ENCODE assay signal across 9 cellular contexts in genomic region chr2:179751184-179751809, GRCh38.
A peak's percentile ranks its signal among the peaks of the same experiment; 100 is the strongest.
DNase-seq lines count a peak whose midpoint lies in the region; ATAC-seq, FAIRE-seq and TF ChIP-seq lines count a peak whose summit lies in the region.
"Had no signal": no experiment of that assay in that cellular context is flagged by ENCODE, and none has a peak within 500 bp of the region (broad histone marks: within the 10 kb centered on the region; RNA-seq: fewer than 3 reads in every experiment).

No MANE protein-coding gene starts in this region.

- no peaks in the 10 kb centered on the region for H3K36me3 Mint-ChIP-seq in stimulated activated effector memory CD8-positive, alpha-beta T cell treated with anti-CD3 and anti-CD28 coated beads, Interleukin-12 subunit alpha, Interleukin-12 subunit beta, amount 100 ng/mL, for 72 hours
- H3K36me3 Mint-ChIP-seq: naive thymus-derived CD8-positive, alpha-beta T cell had no signal

- WGBS in spleen, 5 donors: 9 to 21% (median 14%) methylated on average over 4 of the region's 4 CpGs

- no peaks in the 10 kb centered on the region for H3K9me3 ChIP-seq in spleen

- intact Hi-C loops in spleen (cut with DNase I; ENCODE audit: low total_unique reads): no loop called here

- no peak overlapping the region for H3K4me3 Mint-ChIP-seq in stimulated activated effector memory CD8-positive, alpha-beta T cell treated with anti-CD3 and anti-CD28 coated beads, Interleukin-12 subunit alpha, Interleukin-12 subunit beta, amount 100 ng/mL, for 72 hours
- H3K4me3 Mint-ChIP-seq: naive thymus-derived CD8-positive, alpha-beta T cell had no signal

- TF ChIP-seq CTCF in fibroblast of pulmonary artery (IDR thresholded peaks at IDR 0.05; ENCODE audit: low read length, missing control alignments): peak; percentile 54
- TF ChIP-seq CTCF in spleen (IDR thresholded peaks at IDR 0.05 in 8 of 11, conservative IDR thresholded peaks at IDR 0.05 in 3 of 11): peak in 8 of 11 experiments; percentile 23 to 57 (median 44)

- H3K4me1 ChIP-seq in spleen: no peaks in the 10 kb centered on the region

- peak; percentile 30 for DNase-seq in HuH-7 (ENCODE audit: low spot score)
- DNase-seq in RCC 7860 (ENCODE audit: low spot score): peak; percentile 32
- peak; percentile 60 for DNase-seq in fibroblast of pulmonary artery (ENCODE audit: low read depth)
- no peak for DNase-seq in spleen
- DNase-seq in stimulated activated effector memory CD8-positive, alpha-beta T cell treated with anti-CD3 and anti-CD28 coated beads, Interleukin-12 subunit alpha, Interleukin-12 subunit beta, amount 100 ng/mL, for 72 hours (ENCODE audit: low spot score in 2 of 2): no peak
- DNase-seq in NCI-H1930 (lab: John Stamatoyannopoulos, UW): no peak

- no peak overlapping the region for H3K27ac ChIP-seq in spleen

- H3K9me3 Mint-ChIP-seq in stimulated activated effector memory CD8-positive, alpha-beta T cell treated with anti-CD3 and anti-CD28 coated beads, Interleukin-12 subunit alpha, Interleukin-12 subunit beta, amount 100 ng/mL, for 72 hours: no peaks in the 10 kb centered on the region
- H3K9me3 Mint-ChIP-seq: naive thymus-derived CD8-positive, alpha-beta T cell had no signal

- no peak overlapping the region for H3K27ac Mint-ChIP-seq in stimulated activated effector memory CD8-positive, alpha-beta T cell treated with anti-CD3 and anti-CD28 coated beads, Interleukin-12 subunit alpha, Interleukin-12 subunit beta, amount 100 ng/mL, for 72 hours
- H3K27ac Mint-ChIP-seq: naive thymus-derived CD8-positive, alpha-beta T cell had no signal

- H3K4me1 Mint-ChIP-seq in stimulated activated effector memory CD8-positive, alpha-beta T cell treated with anti-CD3 and anti-CD28 coated beads, Interleukin-12 subunit alpha, Interleukin-12 subunit beta, amount 100 ng/mL, for 72 hours: no peaks in the 10 kb centered on the region
- H3K4me1 Mint-ChIP-seq: naive thymus-derived CD8-positive, alpha-beta T cell had no signal

- no peak for ATAC-seq in stimulated activated effector memory CD8-positive, alpha-beta T cell treated with anti-CD3 and anti-CD28 coated beads, Interleukin-12 subunit alpha, Interleukin-12 subunit beta, amount 100 ng/mL, for 72 hours
- ATAC-seq in GM18517 (IDR thresholded peaks at IDR 0.05; ENCODE audit: unreplicated experiment): no peak
- ATAC-seq: naive thymus-derived CD8-positive, alpha-beta T cell had no signal

- FAIRE-seq in G401.6 (lab: Jason Lieb, UNC) (peak; percentile 94), RCC 7860 (lab: Jason Lieb, UNC) (peak; percentile 87)

- H3K36me3 ChIP-seq in spleen: no peaks in the 10 kb centered on the region

- H3K4me3 ChIP-seq in fibroblast of pulmonary artery (replicated peaks; ENCODE audit: low read depth, low read length): no peak overlapping the region
- no peak overlapping the region for H3K4me3 ChIP-seq in spleen

- H3K27me3 ChIP-seq in spleen (replicated peaks in 1 of 7): no peaks in the 10 kb centered on the region

- TF ChIP-seq POLR2A in spleen (IDR thresholded peaks at IDR 0.05): no peak

Comparison
In these comparisons a context has a peak if more than half of its experiments do, and no peak if none do; other contexts are left out.
1. DNase-seq: peak in HuH-7 (single experiment), RCC 7860 (single experiment) and fibroblast of pulmonary artery (single experiment); none in spleen (single experiment), stimulated activated effector memory CD8-positive, alpha-beta T cell treated with anti-CD3 and anti-CD28 coated beads, Interleukin-12 subunit alpha, Interleukin-12 subunit beta, amount 100 ng/mL, for 72 hours (0 of 2) and NCI-H1930 (0 of 2).